In the genomic region with DNA sequence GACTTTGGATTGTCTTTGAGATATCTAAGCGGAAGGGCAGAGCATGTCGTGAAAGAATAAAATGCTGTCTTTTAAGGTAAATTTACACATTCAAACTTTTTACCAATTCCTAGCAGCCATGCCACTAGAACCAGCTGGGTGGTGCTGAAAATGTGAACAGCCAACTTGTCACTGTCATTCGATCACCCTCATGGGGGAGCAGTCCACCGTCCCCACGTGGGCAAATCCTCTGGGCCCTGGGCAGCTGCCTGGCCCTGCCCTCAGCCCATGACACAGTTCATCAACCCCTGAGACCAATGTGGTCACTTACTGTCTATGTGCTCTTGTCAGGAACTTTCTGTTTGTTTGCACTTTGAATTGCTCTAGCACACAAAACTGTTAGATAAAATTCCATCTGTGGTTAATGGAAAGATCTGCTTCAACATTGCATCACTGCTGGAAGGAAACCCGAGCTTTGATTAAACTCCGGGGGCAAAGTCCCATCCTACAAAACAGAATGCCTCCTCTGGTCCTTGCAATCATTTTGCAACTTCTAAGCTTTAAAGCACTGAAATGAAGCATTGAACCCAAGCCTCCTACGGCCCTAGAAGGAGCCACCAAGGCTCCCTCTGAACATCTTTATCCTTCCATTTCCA, we compare ENCODE assay signal across 11 cellular contexts. TPM values are rescaled to one million over a fixed set of nuclear protein-coding genes. Genes with fewer than 3 reads are reported as not detected.
DNase-seq lines count a peak whose midpoint lies in the region; ATAC-seq, FAIRE-seq and TF ChIP-seq lines count a peak whose summit lies in the region.
"Had no signal": no experiment of that assay in that cellular context is flagged by ENCODE, and none has a peak within 500 bp of the region (broad histone marks: within the 10 kb centered on the region; RNA-seq: fewer than 3 reads in every experiment).

No MANE protein-coding gene starts in this region.

- POLR2A ChIA-PET in WTC11 (lab: Charles Lee) = no interaction called here

- TF ChIP-seq CTCF in WTC11 (IDR thresholded peaks at IDR 0.05) (no peak), left ventricle myocardium inferior (IDR thresholded peaks at IDR 0.05; ENCODE audit: borderline replicate concordance) (no peak), sigmoid colon (IDR thresholded peaks at IDR 0.05) (no peak)

- no peaks in the 10 kb centered on the region; the same call in 1 of the 2 replicates for H3K27me3 Mint-ChIP-seq in WTC11 (ENCODE audit: low read depth)

- 53 to 69% methylated on average over 8 of the region's 8 CpGs for WGBS in sigmoid colon, 2 donors

- no peak for FAIRE-seq in GM12892 (lab: Jason Lieb, UNC)

- no peak for TF ChIP-seq EP300 in sigmoid colon (IDR thresholded peaks at IDR 0.05)

- H3K27ac ChIP-seq in BLaER1 (no peak overlapping the region), left ventricle myocardium inferior (replicated peaks) (peak overlapping the region; percentile 79), sigmoid colon (peak overlapping the region in 3 of 4 donors; percentile 15 to 53 (median 29))

- 0 out of 2 replicates have a peak overlapping the region, but pooled peaks have one; percentile 19 for H3K4me2 ChIP-seq in BLaER1

- H3K9me3 ChIP-seq in BLaER1 = peaks cover 26% of the 10 kb centered on the region
- no peaks in the 10 kb centered on the region for H3K9me3 ChIP-seq in left ventricle myocardium inferior (replicated peaks)
- H3K9me3 ChIP-seq in sigmoid colon = no peaks in the 10 kb centered on the region

- H3K36me3 ChIP-seq in BLaER1 (no peaks in the 10 kb centered on the region), left ventricle myocardium inferior (peaks cover 11% of the 10 kb centered on the region), sigmoid colon (no peaks in the 10 kb centered on the region)

- H3K4me3 ChIP-seq in BLaER1 = no peak overlapping the region
- H3K4me3 ChIP-seq in left ventricle myocardium inferior = no peak overlapping the region
- H3K4me3 ChIP-seq in sigmoid colon = no peak overlapping the region

- CTCF ChIA-PET in WTC11 (lab: Charles Lee) = no interaction called here

- H3K27ac Mint-ChIP-seq in WTC11 = no peak overlapping the region

- no peak overlapping the region for H3K9ac ChIP-seq in BLaER1

- H3K9me3 Mint-ChIP-seq in WTC11 = 0 out of 2 replicates have a peak, but pooled peaks cover 4% of the 10 kb centered on the region

- no peak for ATAC-seq in WTC11
- ATAC-seq in GM19324 (IDR thresholded peaks at IDR 0.05; ENCODE audit: low FRiP score, unreplicated experiment) = no peak

- no peaks in the 10 kb centered on the region for H3K27me3 ChIP-seq in BLaER1
- H3K27me3 ChIP-seq in left ventricle myocardium inferior (ENCODE audit: low read depth) = no peaks in the 10 kb centered on the region
- peaks cover 0 to 2% (median 0%) of the 10 kb centered on the region in 3 donors for H3K27me3 ChIP-seq in sigmoid colon

- TF ChIP-seq POLR2A in sigmoid colon (IDR thresholded peaks at IDR 0.05) (no peak), GM12892 (IDR thresholded peaks at IDR 0.05; ENCODE audit: low read depth, low read length) (no peak)

- peaks cover 39% of the 10 kb centered on the region for H3K4me1 ChIP-seq in BLaER1
- peaks cover 39% of the 10 kb centered on the region for H3K4me1 ChIP-seq in left ventricle myocardium inferior
- H3K4me1 ChIP-seq in sigmoid colon = peaks cover 0 to 7% (median 0%) of the 10 kb centered on the region in 4 donors

- DNase-seq in WTC11 (ENCODE audit: low spot score) (no peak), left ventricle myocardium inferior (no peak), sigmoid colon (no peak), NCI-H82 (lab: John Stamatoyannopoulos, UW) (no peak), GM12892 (ENCODE audit: insufficient read length) (no peak)
- no peak for DNase-seq in stimulated activated CD8-positive, alpha-beta memory T cell treated with anti-CD3 and anti-CD28 coated beads, Interleukin-4, amount 100 ng/mL, for 48 hours
- DNase-seq: glutamatergic neuron, NCI-H1436 treated with DMSO at 0.1 percent for 48 hours, T1000 had no signal

- no peaks in the 10 kb centered on the region for H4K20me1 ChIP-seq in BLaER1

- peaks cover 6% of the 10 kb centered on the region for H3K4me1 Mint-ChIP-seq in WTC11

- H3K36me3 Mint-ChIP-seq in WTC11 = no peaks in the 10 kb centered on the region

- no peak overlapping the region for H3K4me3 Mint-ChIP-seq in WTC11

- intact Hi-C loops in left ventricle myocardium inferior (cut with micrococcal nuclease) (no loop called here), sigmoid colon (cut with DNase I) (no loop called here)

TF ChIP-seq in WTC11, 78 proteins besides CTCF, POLR2A, EP300 and RAD21:
- TF ChIP-seq GABPB1 (CRISPR knock-in tag; IDR thresholded peaks at IDR 0.05) = peak; percentile 98
- TF ChIP-seq, protein P1, sequence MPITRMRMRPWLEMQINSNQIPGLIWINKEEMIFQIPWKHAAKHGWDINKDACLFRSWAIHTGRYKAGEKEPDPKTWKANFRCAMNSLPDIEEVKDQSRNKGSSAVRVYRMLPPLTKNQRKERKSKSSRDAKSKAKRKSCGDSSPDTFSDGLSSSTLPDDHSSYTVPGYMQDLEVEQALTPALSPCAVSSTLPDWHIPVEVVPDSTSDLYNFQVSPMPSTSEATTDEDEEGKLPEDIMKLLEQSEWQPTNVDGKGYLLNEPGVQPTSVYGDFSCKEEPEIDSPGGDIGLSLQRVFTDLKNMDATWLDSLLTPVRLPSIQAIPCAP (CRISPR knock-in tag; IDR thresholded peaks at IDR 0.05) = no peak
TF ChIP-seq in WTC11: peak in this region for 1.

RNA-seq across cellular contexts. Expression of a gene that starts 50.1 kb away (rescaled TPM):
- total RNA-seq in WTC11 (2021) (2.9 to 3.8 TPM (median 3.8 TPM) in 3 replicates), left ventricle myocardium inferior (28.6 TPM), sigmoid colon (1 to 10 TPM; 2.9 to 8.9 (median 5.2) TPM)
- 10 to 100 TPM in 1 of 3 donors, 1 to 10 TPM in 2; 4.2 to 10.3 (median 7.2) TPM for polyA plus RNA-seq in sigmoid colon
- 0.47 TPM for polyA plus RNA-seq in GM12892 (2012; ENCODE audit: missing spikeins)
